Comparison of ENCODE assay signal across 1 cellular context in genomic region chr7:117076426-117076943, GRCh38.
TF ChIP-seq lines count a peak whose summit lies in the region.

No MANE protein-coding gene starts in this region.

TF ChIP-seq in IMR-90, 13 proteins besides CTCF, POLR2A, EP300 and RAD21 (continued from another document):
- TF ChIP-seq FOS (IDR thresholded peaks at IDR 0.05; ENCODE audit: low read depth, low read length) (no peak), MXI1 (IDR thresholded peaks at IDR 0.05; ENCODE audit: borderline replicate concordance, low read depth, low read length) (no peak), CEBPB (IDR thresholded peaks at IDR 0.05; ENCODE audit: low read depth, low read length) (no peak), NFE2L2 (IDR thresholded peaks at IDR 0.05; ENCODE audit: low read depth, low read length) (no peak), MAZ (IDR thresholded peaks at IDR 0.05; ENCODE audit: borderline replicate concordance, low read depth, low read length) (no peak), RFX5 (IDR thresholded peaks at IDR 0.05; ENCODE audit: low read depth, low read length) (no peak)
